Comparison of ENCODE assay signal across 8 cellular contexts in genomic region chr1:234925440-234926251, GRCh38.
DNase-seq lines count a peak whose midpoint lies in the region; ATAC-seq lines count a peak whose summit lies in the region.

No MANE protein-coding gene starts in this region.

- peaks cover 52% of the 10 kb centered on the region for H3K4me1 Mint-ChIP-seq in activated T-cell treated with anti-CD3 and anti-CD28 coated beads, Interleukin-2, amount 50 U/mL, for 24 hours (ENCODE audit: low read depth)
- H3K4me1 Mint-ChIP-seq in T-helper 1 cell treated with Interleukin-12 subunit alpha and Interleukin-12 subunit beta and Interleukin-4 antibody, amounts not matched to agents 30 μg/mL and 1 μg/mL, for 36 hours (ENCODE audit: low read depth) = peaks cover 52% of the 10 kb centered on the region
- H3K4me1 Mint-ChIP-seq in naive B cell = peaks cover 16 to 46% (median 26%) of the 10 kb centered on the region in 3 donors

- ATAC-seq in esophagus mucosa (peak; percentile 79), naive B cell (ENCODE audit: low read depth in 2 of 2) (no peak), HG03469 (IDR thresholded peaks at IDR 0.05; ENCODE audit: unreplicated experiment) (no peak)

- peak; percentile 28 for DNase-seq in activated T-cell treated with anti-CD3 and anti-CD28 coated beads, Interleukin-2, amount 50 U/mL, for 24 hours
- DNase-seq in activated T-cell treated with anti-CD3 and anti-CD28 coated beads, Interleukin-2, amount 50 U/mL, for 1 hour = no peak
- DNase-seq in naive B cell (no peak), NCI-H510A (lab: John Stamatoyannopoulos, UW) (no peak), activated gamma-delta T cell (lab: John Stamatoyannopoulos, UW) (no peak)

- H3K4me3 Mint-ChIP-seq in activated T-cell treated with anti-CD3 and anti-CD28 coated beads, Interleukin-2, amount 50 U/mL, for 24 hours = peak overlapping the region; percentile 69
- peak overlapping the region; percentile 65 for H3K4me3 Mint-ChIP-seq in T-helper 1 cell treated with Interleukin-12 subunit alpha and Interleukin-12 subunit beta and Interleukin-4 antibody, amounts not matched to agents 30 μg/mL and 1 μg/mL, for 36 hours
- H3K4me3 Mint-ChIP-seq in naive B cell = peak overlapping the region in 6 of 8 donors; percentile 25 to 89 (median 64)

- H3K9me3 Mint-ChIP-seq in activated T-cell treated with anti-CD3 and anti-CD28 coated beads, Interleukin-2, amount 50 U/mL, for 24 hours = no peaks in the 10 kb centered on the region
- H3K9me3 Mint-ChIP-seq in T-helper 1 cell treated with Interleukin-12 subunit alpha and Interleukin-12 subunit beta and Interleukin-4 antibody, amounts not matched to agents 30 μg/mL and 1 μg/mL, for 36 hours = peaks cover 17% of the 10 kb centered on the region
- peaks cover 0 to 3% (median 0%) of the 10 kb centered on the region in 7 donors for H3K9me3 Mint-ChIP-seq in naive B cell

- no peaks in the 10 kb centered on the region for H3K27me3 Mint-ChIP-seq in activated T-cell treated with anti-CD3 and anti-CD28 coated beads, Interleukin-2, amount 50 U/mL, for 24 hours
- H3K27me3 Mint-ChIP-seq in T-helper 1 cell treated with Interleukin-12 subunit alpha and Interleukin-12 subunit beta and Interleukin-4 antibody, amounts not matched to agents 30 μg/mL and 1 μg/mL, for 36 hours (ENCODE audit: low read depth) = no peaks in the 10 kb centered on the region
- no peaks in the 10 kb centered on the region for H3K27me3 Mint-ChIP-seq in naive B cell

- no peaks in the 10 kb centered on the region for H3K36me3 Mint-ChIP-seq in activated T-cell treated with anti-CD3 and anti-CD28 coated beads, Interleukin-2, amount 50 U/mL, for 24 hours (ENCODE audit: low read depth)
- H3K36me3 Mint-ChIP-seq in T-helper 1 cell treated with Interleukin-12 subunit alpha and Interleukin-12 subunit beta and Interleukin-4 antibody, amounts not matched to agents 30 μg/mL and 1 μg/mL, for 36 hours (ENCODE audit: low read depth) = peaks cover 7% of the 10 kb centered on the region
- no peaks in the 10 kb centered on the region for H3K36me3 Mint-ChIP-seq in naive B cell

- peak overlapping the region; percentile 97 for H3K27ac Mint-ChIP-seq in activated T-cell treated with anti-CD3 and anti-CD28 coated beads, Interleukin-2, amount 50 U/mL, for 24 hours
- peak overlapping the region; percentile 93 for H3K27ac Mint-ChIP-seq in T-helper 1 cell treated with Interleukin-12 subunit alpha and Interleukin-12 subunit beta and Interleukin-4 antibody, amounts not matched to agents 30 μg/mL and 1 μg/mL, for 36 hours
- H3K27ac Mint-ChIP-seq in naive B cell = peak overlapping the region in 5 of 6 donors; percentile 15 to 49 (median 29)

Comparison
In these comparisons a context has a peak if more than half of its experiments do, and no peak if none do; other contexts are left out.
1. H3K27ac Mint-ChIP-seq: peak in every context shown above with its lines; median percentile 97 in activated T-cell treated with anti-CD3 and anti-CD28 coated beads, Interleukin-2, amount 50 U/mL, for 24 hours; 93 in T-helper 1 cell treated with Interleukin-12 subunit alpha and Interleukin-12 subunit beta and Interleukin-4 antibody, amounts not matched to agents 30 μg/mL and 1 μg/mL, for 36 hours; 29 in naive B cell.